ENCODE assay signal across 2 cellular contexts in the genomic region with DNA sequence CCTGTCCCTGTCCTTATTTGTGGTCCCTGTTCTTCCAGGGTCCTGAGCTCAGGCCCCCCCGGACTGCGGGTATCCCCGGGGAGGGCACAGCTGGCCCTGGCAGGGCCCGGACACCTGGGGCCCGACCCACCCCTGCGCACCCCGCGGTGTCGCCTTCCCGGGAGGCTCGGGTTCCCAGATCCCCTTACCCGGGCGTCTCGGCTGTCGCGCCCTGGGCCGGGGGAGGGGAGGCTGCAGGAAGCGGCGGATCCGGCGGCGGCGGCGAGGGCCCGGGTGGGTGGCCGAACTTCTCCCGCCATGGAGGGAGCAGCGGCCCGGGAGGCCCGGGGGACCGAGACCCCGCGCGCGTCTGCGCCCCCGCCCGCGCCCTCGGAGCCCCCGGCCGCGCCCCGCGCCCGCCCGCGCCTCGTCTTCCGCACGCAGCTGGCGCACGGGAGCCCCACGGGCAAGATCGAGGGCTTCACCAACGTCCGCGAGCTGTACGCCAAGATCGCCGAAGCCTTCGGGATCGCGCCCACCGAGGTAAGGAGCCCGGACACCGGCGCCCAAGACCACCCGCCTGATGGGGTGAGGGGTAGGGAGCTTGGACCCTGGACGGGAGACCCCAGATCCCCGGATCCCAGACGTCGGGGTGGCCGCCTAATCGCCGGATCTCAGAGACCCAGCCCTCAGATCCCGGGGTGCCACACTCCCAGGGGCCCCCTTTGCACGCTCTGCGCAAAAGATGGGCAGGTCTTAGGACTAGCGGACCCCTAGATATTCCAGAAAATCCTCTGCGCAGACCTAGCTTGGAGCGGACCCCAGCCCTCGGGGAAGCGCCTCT.
TF ChIP-seq lines count a peak whose summit lies in the region.

A gene with protein sequence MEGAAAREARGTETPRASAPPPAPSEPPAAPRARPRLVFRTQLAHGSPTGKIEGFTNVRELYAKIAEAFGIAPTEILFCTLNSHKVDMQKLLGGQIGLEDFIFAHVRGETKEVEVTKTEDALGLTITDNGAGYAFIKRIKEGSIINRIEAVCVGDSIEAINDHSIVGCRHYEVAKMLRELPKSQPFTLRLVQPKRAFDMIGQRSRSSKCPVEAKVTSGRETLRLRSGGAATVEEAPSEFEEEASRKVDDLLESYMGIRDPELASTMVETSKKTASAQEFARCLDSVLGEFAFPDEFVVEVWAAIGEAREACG (plus strand): TSS at position 178 of the 823 bp plus-strand sequence. CDS start 120 bp downstream, at position 298.

TF ChIP-seq in H1, 55 proteins besides CTCF, POLR2A, EP300 and RAD21:
- no peak for TF ChIP-seq BACH1 (IDR thresholded peaks at IDR 0.05; ENCODE audit: low read length)
- TF ChIP-seq TAF1 (IDR thresholded peaks at IDR 0.05; ENCODE audit: low read depth, low read length) = no peak
- TF ChIP-seq NRF1 (IDR thresholded peaks at IDR 0.05; ENCODE audit: low read depth, low read length) = no peak
- TF ChIP-seq JUN (IDR thresholded peaks at IDR 0.05; ENCODE audit: low read depth, low read length) = no peak
- TF ChIP-seq KDM4A (IDR thresholded peaks at IDR 0.05; ENCODE audit: low read depth, low read length, severe bottlenecking) = peak; percentile 62
- peak; percentile 43 for TF ChIP-seq RNF2 (IDR thresholded peaks at IDR 0.05; ENCODE audit: borderline replicate concordance, low read depth, low read length, missing control alignments, poor library complexity, severe bottlenecking)
- no peak for TF ChIP-seq SUZ12 (IDR thresholded peaks at IDR 0.05; ENCODE audit: low read length)
- 0 out of 4 replicates have a peak, but pooled peaks of 1 of the 2 experiments have one; percentile 29 for TF ChIP-seq HDAC2 (IDR thresholded peaks at IDR 0.05; ENCODE audit: borderline replicate concordance in 1 of 2, low read depth in 2 of 2, low read length in 2 of 2)
- peak; percentile 33 for TF ChIP-seq EZH2 (IDR thresholded peaks at IDR 0.05; ENCODE audit: low read depth, low read length, severe bottlenecking)
TF ChIP-seq in H1: peak in this region for 4.

TF ChIP-seq in HEK293T, 16 proteins besides CTCF, POLR2A, EP300 and RAD21:
- TF ChIP-seq ZNF384 (IDR thresholded peaks at IDR 0.05) (no peak), TARDBP (IDR thresholded peaks at IDR 0.05) (no peak), L3MBTL2 (conservative IDR thresholded peaks at IDR 0.05) (no peak), FOXM1 (IDR thresholded peaks at IDR 0.05; ENCODE audit: borderline replicate concordance) (no peak), SP1 (IDR thresholded peaks at IDR 0.05) (no peak), FOXK2 (IDR thresholded peaks at IDR 0.05) (no peak), HDGF (IDR thresholded peaks at IDR 0.05; ENCODE audit: borderline replicate concordance) (no peak), ELF4 (IDR thresholded peaks at IDR 0.05) (no peak), LEF1 (IDR thresholded peaks at IDR 0.05; ENCODE audit: borderline replicate concordance) (no peak), BHLHE40 (IDR thresholded peaks at IDR 0.05; ENCODE audit: borderline replicate concordance) (no peak), NFRKB (IDR thresholded peaks at IDR 0.05) (no peak), CTBP1 (IDR thresholded peaks at IDR 0.05; ENCODE audit: borderline replicate concordance) (no peak), FOXA1 (IDR thresholded peaks at IDR 0.05) (no peak), SUZ12 (IDR thresholded peaks at IDR 0.05) (no peak), ARNT (IDR thresholded peaks at IDR 0.05) (no peak)
- TF ChIP-seq, protein P1, sequence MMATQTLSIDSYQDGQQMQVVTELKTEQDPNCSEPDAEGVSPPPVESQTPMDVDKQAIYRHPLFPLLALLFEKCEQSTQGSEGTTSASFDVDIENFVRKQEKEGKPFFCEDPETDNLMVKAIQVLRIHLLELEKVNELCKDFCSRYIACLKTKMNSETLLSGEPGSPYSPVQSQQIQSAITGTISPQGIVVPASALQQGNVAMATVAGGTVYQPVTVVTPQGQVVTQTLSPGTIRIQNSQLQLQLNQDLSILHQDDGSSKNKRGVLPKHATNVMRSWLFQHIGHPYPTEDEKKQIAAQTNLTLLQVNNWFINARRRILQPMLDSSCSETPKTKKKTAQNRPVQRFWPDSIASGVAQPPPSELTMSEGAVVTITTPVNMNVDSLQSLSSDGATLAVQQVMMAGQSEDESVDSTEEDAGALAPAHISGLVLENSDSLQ (IDR thresholded peaks at IDR 0.05) = no peak
